ENCODE assay signal across 8 cellular contexts in genomic region chr10:102299873-102300272, GRCh38. TPM values are rescaled to one million over a fixed set of nuclear protein-coding genes. Genes with fewer than 3 reads are reported as not detected.
DNase-seq lines count a peak whose midpoint lies in the region; ATAC-seq and TF ChIP-seq lines count a peak whose summit lies in the region.

No MANE protein-coding gene starts in this region.

- DNase-seq in HS-5 (ENCODE audit: low read depth) (peak; percentile 50), foreskin fibroblast (peak; percentile 50 to 74), left lobe of liver (ENCODE audit: low spot score) (no peak)
- DNase-seq in activated T-helper 2 cell treated with anti-CD3 and anti-CD28 coated beads, Interferon-gamma antibody, Interleukin-2, Interleukin-4, amounts not matched to agents 10 μg/mL and 5 μg/mL and 100 μg/mL, durations not matched to agents 14 hours and 24 hours and 36 hours (ENCODE audit: low spot score) = no peak
- no peak for DNase-seq in CD4-positive, alpha-beta memory T cell
- DNase-seq in stimulated activated CD4-positive, alpha-beta T cell treated with anti-CD3 and anti-CD28 coated beads, Interleukin-4, amount 100 ng/mL, for 24 hours = no peak

- H3K27me3 Mint-ChIP-seq in activated T-helper 2 cell treated with anti-CD3 and anti-CD28 coated beads, Interferon-gamma antibody, Interleukin-2, Interleukin-4, amounts not matched to agents 10 μg/mL and 5 μg/mL and 100 μg/mL, durations not matched to agents 14 hours and 24 hours and 36 hours (ENCODE audit: low read depth) = no peaks in the 10 kb centered on the region
- no peaks in the 10 kb centered on the region for H3K27me3 Mint-ChIP-seq in CD4-positive, alpha-beta memory T cell

- POLR2A ChIA-PET in CD4-positive, alpha-beta memory T cell (lab: Charles Lee; ENCODE audit: partially characterized antibody) = no interaction called here

- no peaks in the 10 kb centered on the region for H3K36me3 ChIP-seq in skeletal muscle satellite cell (ENCODE audit: insufficient read depth, low read length)
- no peaks in the 10 kb centered on the region for H3K36me3 ChIP-seq in CD4-positive, alpha-beta memory T cell (ENCODE audit: insufficient read depth, low read length)

- peak overlapping the region; percentile 13 for H3K4me3 Mint-ChIP-seq in activated T-helper 2 cell treated with anti-CD3 and anti-CD28 coated beads, Interferon-gamma antibody, Interleukin-2, Interleukin-4, amounts not matched to agents 10 μg/mL and 5 μg/mL and 100 μg/mL, durations not matched to agents 14 hours and 24 hours and 36 hours (ENCODE audit: low read depth)
- no peak overlapping the region for H3K4me3 Mint-ChIP-seq in CD4-positive, alpha-beta memory T cell

- CTCF ChIA-PET in CD4-positive, alpha-beta memory T cell (lab: Charles Lee; ENCODE audit: partially characterized antibody) = interaction anchor here (1.3 kb wide), 1 partner anchor 52 kb away, joined by 3 read pairs; no protein-coding TSS in a partner anchor

- H3K9ac ChIP-seq in skeletal muscle satellite cell (ENCODE audit: low read depth, low read length) = peak overlapping the region; percentile 66

- peaks cover 40% of the 10 kb centered on the region for H3K4me1 ChIP-seq in skeletal muscle satellite cell (ENCODE audit: control insufficient read depth, insufficient read depth, low read length)
- H3K4me1 ChIP-seq in CD4-positive, alpha-beta memory T cell (ENCODE audit: insufficient read depth, low read length) = no peaks in the 10 kb centered on the region

- H3K36me3 Mint-ChIP-seq in activated T-helper 2 cell treated with anti-CD3 and anti-CD28 coated beads, Interferon-gamma antibody, Interleukin-2, Interleukin-4, amounts not matched to agents 10 μg/mL and 5 μg/mL and 100 μg/mL, durations not matched to agents 14 hours and 24 hours and 36 hours (ENCODE audit: low read depth) = peaks cover 19% of the 10 kb centered on the region
- peaks cover 11 to 12% of the 10 kb centered on the region in 2 donors for H3K36me3 Mint-ChIP-seq in CD4-positive, alpha-beta memory T cell

- peak overlapping the region; percentile 86 for H3K27ac Mint-ChIP-seq in activated T-helper 2 cell treated with anti-CD3 and anti-CD28 coated beads, Interferon-gamma antibody, Interleukin-2, Interleukin-4, amounts not matched to agents 10 μg/mL and 5 μg/mL and 100 μg/mL, durations not matched to agents 14 hours and 24 hours and 36 hours
- no peak overlapping the region for H3K27ac Mint-ChIP-seq in CD4-positive, alpha-beta memory T cell

- no peaks in the 10 kb centered on the region for H3K27me3 ChIP-seq in skeletal muscle satellite cell (ENCODE audit: control insufficient read depth, insufficient read depth, low read length)
- no peaks in the 10 kb centered on the region for H3K27me3 ChIP-seq in CD4-positive, alpha-beta memory T cell (ENCODE audit: insufficient read depth, low read length)

- no peak overlapping the region for H3K27ac ChIP-seq in CD4-positive, alpha-beta memory T cell (ENCODE audit: low read depth, low read length)

- H3K9me3 Mint-ChIP-seq in activated T-helper 2 cell treated with anti-CD3 and anti-CD28 coated beads, Interferon-gamma antibody, Interleukin-2, Interleukin-4, amounts not matched to agents 10 μg/mL and 5 μg/mL and 100 μg/mL, durations not matched to agents 14 hours and 24 hours and 36 hours = no peaks in the 10 kb centered on the region
- no peaks in the 10 kb centered on the region for H3K9me3 Mint-ChIP-seq in CD4-positive, alpha-beta memory T cell

- intact Hi-C loops in activated T-helper 2 cell treated with anti-CD3 and anti-CD28 coated beads, Interferon-gamma antibody, Interleukin-2, Interleukin-4, amounts not matched to agents 10 μg/mL and 5 μg/mL and 100 μg/mL, durations not matched to agents 14 hours and 24 hours and 36 hours (cut with micrococcal nuclease) = loop anchor here (2.0 to 5.0 kb wide), 2 partner anchors 13 to 33 kb away; no protein-coding TSS in a partner anchor
- intact Hi-C loops in CD4-positive, alpha-beta memory T cell (cut with micrococcal nuclease) = no loop called here

- H3K4me2 ChIP-seq in skeletal muscle satellite cell (ENCODE audit: low read length) = peak overlapping the region; percentile 75

- H3K4me3 ChIP-seq in foreskin fibroblast (ENCODE audit: low read depth in 1 of 2, low read length in 2 of 2) (no peak overlapping the region), skeletal muscle satellite cell (ENCODE audit: low read length) (peak overlapping the region; percentile 42)
- H3K4me3 ChIP-seq in CD4-positive, alpha-beta memory T cell (ENCODE audit: low read length in 2 of 2) = no peak overlapping the region

- H3K9me3 ChIP-seq in skeletal muscle satellite cell (replicated peaks; ENCODE audit: low read length) = no peaks in the 10 kb centered on the region
- no peaks in the 10 kb centered on the region for H3K9me3 ChIP-seq in CD4-positive, alpha-beta memory T cell (ENCODE audit: control insufficient read depth in 1 of 2, low read length in 2 of 2)

- peaks cover 18% of the 10 kb centered on the region for H3K4me1 Mint-ChIP-seq in activated T-helper 2 cell treated with anti-CD3 and anti-CD28 coated beads, Interferon-gamma antibody, Interleukin-2, Interleukin-4, amounts not matched to agents 10 μg/mL and 5 μg/mL and 100 μg/mL, durations not matched to agents 14 hours and 24 hours and 36 hours (ENCODE audit: low read depth)
- H3K4me1 Mint-ChIP-seq in CD4-positive, alpha-beta memory T cell = peaks cover 11 to 28% (median 16%) of the 10 kb centered on the region in 4 donors

- ATAC-seq in left lobe of liver = no peak
- ATAC-seq in GM21526 (IDR thresholded peaks at IDR 0.05; ENCODE audit: low FRiP score, unreplicated experiment) = no peak

- TF ChIP-seq CTCF in foreskin fibroblast (IDR thresholded peaks at IDR 0.05; ENCODE audit: low read depth, low read length) = no peak

RNA-seq across cellular contexts. Expression of gene GBF1, which starts 54.5 kb away (rescaled TPM):
- total RNA-seq in activated T-helper 2 cell treated with anti-CD3 and anti-CD28 coated beads, Interferon-gamma antibody, Interleukin-2, Interleukin-4, amounts not matched to agents 10 μg/mL and 5 μg/mL and 100 μg/mL, durations not matched to agents 14 hours and 24 hours and 36 hours = 47.9 and 49.2 TPM in 2 replicates
- total RNA-seq in skeletal muscle satellite cell (2012; rRNA removed) = 36.9 and 39.0 TPM in 2 replicates
- total RNA-seq in left lobe of liver = 22.8 TPM
- 10 to 100 TPM; 39.6 to 44.7 TPM for total RNA-seq in CD4-positive, alpha-beta memory T cell
- 10 to 100 TPM in 1 of 2 donors, 1 to 10 TPM in 1; 3.1 to 23.9 TPM for polyA plus RNA-seq in CD4-positive, alpha-beta memory T cell

RNA-seq across cellular contexts. Expression of gene PITX3, which starts 58.6 kb away (rescaled TPM):
- 0.30 and 0.46 TPM in 2 replicates for total RNA-seq in activated T-helper 2 cell treated with anti-CD3 and anti-CD28 coated beads, Interferon-gamma antibody, Interleukin-2, Interleukin-4, amounts not matched to agents 10 μg/mL and 5 μg/mL and 100 μg/mL, durations not matched to agents 14 hours and 24 hours and 36 hours
- 0.25 and 0.87 TPM in 2 replicates for total RNA-seq in skeletal muscle satellite cell (2012; rRNA removed)
- total RNA-seq in left lobe of liver = not detected
- not detected for total RNA-seq in CD4-positive, alpha-beta memory T cell
- polyA plus RNA-seq in CD4-positive, alpha-beta memory T cell = not detected

Comparison
In these comparisons a context has a peak if more than half of its experiments do, and no peak if none do; other contexts are left out.
1. DNase-seq: peak in HS-5 (single experiment) and foreskin fibroblast (2 of 2); none in activated T-helper 2 cell treated with anti-CD3 and anti-CD28 coated beads, Interferon-gamma antibody, Interleukin-2, Interleukin-4, amounts not matched to agents 10 μg/mL and 5 μg/mL and 100 μg/mL, durations not matched to agents 14 hours and 24 hours and 36 hours (single experiment), left lobe of liver (single experiment), CD4-positive, alpha-beta memory T cell (0 of 5) and stimulated activated CD4-positive, alpha-beta T cell treated with anti-CD3 and anti-CD28 coated beads, Interleukin-4, amount 100 ng/mL, for 24 hours (single experiment).